15 cellular contexts compared by ENCODE assay signal in the genomic region with DNA sequence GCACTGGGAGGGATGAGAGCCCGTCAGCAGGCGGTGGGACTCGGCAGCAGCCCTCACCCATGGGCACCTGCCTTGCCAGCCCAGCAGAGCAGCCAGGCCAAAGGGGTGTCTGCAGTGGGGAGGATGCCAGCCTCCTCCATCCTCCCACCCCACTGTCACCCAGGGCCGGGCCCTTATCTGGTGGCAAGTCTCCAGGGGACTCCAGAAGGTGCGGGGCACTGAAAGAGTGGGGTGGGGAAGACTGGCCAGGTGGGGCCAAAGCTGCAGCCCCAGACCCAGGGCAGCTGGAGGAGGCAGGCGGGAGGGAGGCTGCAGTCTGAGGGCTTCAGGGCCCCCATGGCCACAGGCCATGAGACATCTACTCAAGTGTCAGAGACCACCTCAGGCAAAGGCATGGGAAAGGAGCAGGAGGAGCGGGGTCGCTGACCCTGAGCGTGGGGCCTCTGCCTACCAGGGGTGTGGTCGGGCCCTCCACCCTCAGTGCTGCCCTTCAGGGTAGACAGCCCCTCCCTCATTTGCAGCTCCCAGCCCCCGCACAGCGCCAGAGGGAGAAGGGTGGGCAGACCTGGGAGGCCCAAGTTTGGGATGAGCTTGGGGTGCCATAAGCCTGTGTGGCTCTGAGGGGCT. TPM values are rescaled to one million over a fixed set of nuclear protein-coding genes. Genes with fewer than 3 reads are reported as not detected.
A peak's percentile ranks its signal among the peaks of the same experiment; 100 is the strongest.
DNase-seq lines count a peak whose midpoint lies in the region; ATAC-seq and TF ChIP-seq lines count a peak whose summit lies in the region.
"Had no signal": no experiment of that assay in that cellular context is flagged by ENCODE, and none has a peak within 500 bp of the region (broad histone marks: within the 10 kb centered on the region; RNA-seq: fewer than 3 reads in every experiment).

No MANE protein-coding gene starts in this region.

- TF ChIP-seq POLR2A in upper lobe of left lung (IDR thresholded peaks at IDR 0.05), result no peak

- no peaks in the 10 kb centered on the region for H3K27me3 Mint-ChIP-seq in neural progenitor cell (ENCODE audit: insufficient read depth, low read depth)
- H3K27me3 Mint-ChIP-seq: activated naive CD4-positive, alpha-beta T cell treated with anti-CD3 and anti-CD28 coated beads, Interleukin-2, amount 10 ng/mL, durations not matched to agents 7 days and 5 days had no signal

- H3K4me1 ChIP-seq in left ventricle myocardium inferior (peaks cover 49% of the 10 kb centered on the region), neural progenitor cell (peaks cover 9% of the 10 kb centered on the region), upper lobe of left lung (peaks cover 22 to 36% (median 28%) of the 10 kb centered on the region in 4 donors)

- H3K27ac ChIP-seq in left ventricle myocardium inferior (replicated peaks) (no peak overlapping the region), coronary artery (no peak overlapping the region), neural progenitor cell (no peak overlapping the region), upper lobe of left lung (no peak overlapping the region)

- no peak overlapping the region for H3K4me3 Mint-ChIP-seq in neural progenitor cell

- 85 to 96% methylated on average over 8 to 10 of the region's 12 CpGs for WGBS in upper lobe of left lung, 2 donors

- intact Hi-C loops in Right ventricle myocardium superior (cut with DNase I) (no loop called here), left ventricle myocardium inferior (cut with micrococcal nuclease) (no loop called here)

- ATAC-seq in Right ventricle myocardium superior (ENCODE audit: poor library complexity) (no peak), upper lobe of left lung (ENCODE audit: low FRiP score in 2 of 2) (no peak), esophagus mucosa (no peak), GM21825 (IDR thresholded peaks at IDR 0.05; ENCODE audit: unreplicated experiment) (no peak)
- ATAC-seq: right cardiac atrium had no signal

- H3K4me2 ChIP-seq in neural progenitor cell, result no peak overlapping the region

- no peak overlapping the region for H3K4me3 ChIP-seq in left ventricle myocardium inferior
- no peak overlapping the region for H3K4me3 ChIP-seq in coronary artery
- H3K4me3 ChIP-seq in neural progenitor cell, result no peak overlapping the region
- H3K4me3 ChIP-seq in upper lobe of left lung, result no peak overlapping the region

- H2AFZ ChIP-seq in neural progenitor cell (replicated peaks), result no peak overlapping the region

- H3K9me3 ChIP-seq in left ventricle myocardium inferior (replicated peaks) (no peaks in the 10 kb centered on the region), neural progenitor cell (ENCODE audit: low read depth) (no peaks in the 10 kb centered on the region), upper lobe of left lung (no peaks in the 10 kb centered on the region)

- DNase-seq in Right ventricle myocardium superior, result peak; percentile 27
- DNase-seq in left ventricle myocardium inferior, result no peak
- DNase-seq in coronary artery (ENCODE audit: low spot score), result peak; percentile 57
- DNase-seq in neural progenitor cell (ENCODE audit: low spot score), result peak; percentile 0
- DNase-seq in upper lobe of left lung, result peak; percentile 10 to 52
- no peak for DNase-seq in HuH-7.5 (ENCODE audit: low spot score)
- DNase-seq: activated naive CD4-positive, alpha-beta T cell treated with anti-CD3 and anti-CD28 coated beads, Interleukin-2, amount 10 ng/mL, durations not matched to agents 7 days and 5 days; Karpas-422; mammary epithelial cell; NCI-H82; nephron progenitor cell; stimulated activated CD4-positive, alpha-beta T cell treated with anti-CD3 and anti-CD28 coated beads, Interleukin-1b, Interleukin-23, amount 100 ng/mL, for 48 hours had no signal

- no peak overlapping the region for H3K27ac Mint-ChIP-seq in neural progenitor cell
- H3K27ac Mint-ChIP-seq: activated naive CD4-positive, alpha-beta T cell treated with anti-CD3 and anti-CD28 coated beads, Interleukin-2, amount 10 ng/mL, durations not matched to agents 7 days and 5 days had no signal

- no peak for TF ChIP-seq EP300 in upper lobe of left lung (IDR thresholded peaks at IDR 0.05)

- H3K36me3 ChIP-seq in left ventricle myocardium inferior (no peaks in the 10 kb centered on the region), neural progenitor cell (no peaks in the 10 kb centered on the region), upper lobe of left lung (peaks cover 0 to 8% (median 2%) of the 10 kb centered on the region in 4 donors)

- peaks cover 48% of the 10 kb centered on the region for H4K20me1 ChIP-seq in neural progenitor cell (ENCODE audit: low read depth)

- peaks cover 25% of the 10 kb centered on the region for H3K79me2 ChIP-seq in neural progenitor cell (ENCODE audit: low read depth)

- peaks cover 29% of the 10 kb centered on the region for H3K4me1 Mint-ChIP-seq in neural progenitor cell

- H3F3A ChIP-seq in neural progenitor cell (ENCODE audit: low read depth), result peaks cover 12% of the 10 kb centered on the region

- H3K9me3 Mint-ChIP-seq in neural progenitor cell, result no peaks in the 10 kb centered on the region
- H3K9me3 Mint-ChIP-seq: activated naive CD4-positive, alpha-beta T cell treated with anti-CD3 and anti-CD28 coated beads, Interleukin-2, amount 10 ng/mL, durations not matched to agents 7 days and 5 days; nephron progenitor cell had no signal

- TF ChIP-seq CTCF in left ventricle myocardium inferior (IDR thresholded peaks at IDR 0.05; ENCODE audit: borderline replicate concordance) (no peak), coronary artery (IDR thresholded peaks at IDR 0.05) (no peak), neural progenitor cell (IDR thresholded peaks at IDR 0.05) (no peak), upper lobe of left lung (IDR thresholded peaks at IDR 0.05) (no peak)

- H3K9ac ChIP-seq in neural progenitor cell, result no peak overlapping the region

- H3K27me3 ChIP-seq in left ventricle myocardium inferior (ENCODE audit: low read depth) (no peaks in the 10 kb centered on the region), neural progenitor cell (no peaks in the 10 kb centered on the region), upper lobe of left lung (no peaks in the 10 kb centered on the region)

- no peaks in the 10 kb centered on the region for H3K36me3 Mint-ChIP-seq in neural progenitor cell

RNA-seq across cellular contexts. Expression of gene DGCR6L, which starts 3.5 kb away (rescaled TPM):
- total RNA-seq in Right ventricle myocardium superior (45.1 TPM), left ventricle myocardium inferior (45.2 TPM), neural progenitor cell (ENCODE audit: low replicate concordance) (22.3 and 59.2 TPM in 2 replicates), upper lobe of left lung (10 to 100 TPM; 36.7 to 62.2 (median 41.9) TPM), esophagus mucosa (34.8 TPM)

RNA-seq across cellular contexts. Expression of gene RTN4R, which starts 48.2 kb away (rescaled TPM):
- total RNA-seq in Right ventricle myocardium superior (0.75 TPM), left ventricle myocardium inferior (0.96 TPM), neural progenitor cell (ENCODE audit: low replicate concordance) (6.3 and 20.9 TPM in 2 replicates), upper lobe of left lung (10 to 100 TPM in 2 of 6 donors, 1 to 10 TPM in 4; 2.6 to 13.0 (median 9.0) TPM), esophagus mucosa (3.9 TPM)

Comparison
In these comparisons a context has a peak if more than half of its experiments do, and no peak if none do; other contexts are left out.
1. DNase-seq: peak in Right ventricle myocardium superior (single experiment), coronary artery (single experiment), neural progenitor cell (single experiment) and upper lobe of left lung (2 of 2); none in left ventricle myocardium inferior (single experiment) and HuH-7.5 (single experiment).